In genomic region chr10:120131183-120131582, GRCh38 we compare ENCODE assay signal across 11 cellular contexts.
DNase-seq lines count a peak whose midpoint lies in the region; ATAC-seq and TF ChIP-seq lines count a peak whose summit lies in the region.
"Had no signal": no experiment of that assay in that cellular context is flagged by ENCODE, and none has a peak within 500 bp of the region (broad histone marks: within the 10 kb centered on the region; RNA-seq: fewer than 3 reads in every experiment).

No MANE protein-coding gene starts in this region.

- ATAC-seq in left lobe of liver: peak; percentile 44
- no peak for ATAC-seq in GM19023 (IDR thresholded peaks at IDR 0.05; ENCODE audit: unreplicated experiment)

- H3K36me3 ChIP-seq in GM23248 (ENCODE audit: low read depth) (no peaks in the 10 kb centered on the region), sigmoid colon (no peaks in the 10 kb centered on the region)

- H3K4me3 ChIP-seq in GM23248 (no peak overlapping the region), astrocyte of the spinal cord (ENCODE audit: low read depth, low read length) (no peak overlapping the region), sigmoid colon (no peak overlapping the region)
- H3K4me3 ChIP-seq: PC-9 had no signal

- H3K9ac ChIP-seq in GM23248: no peak overlapping the region

- H3F3A ChIP-seq in GM23248 (ENCODE audit: insufficient read depth): no peaks in the 10 kb centered on the region

- H3K9me2 ChIP-seq in GM23248 (ENCODE audit: insufficient read depth): no peaks in the 10 kb centered on the region

- H3K4me2 ChIP-seq in GM23248 (ENCODE audit: unreplicated experiment): no peak overlapping the region
- H3K4me2 ChIP-seq: PC-9 had no signal

- no peaks in the 10 kb centered on the region for H3K79me2 ChIP-seq in GM23248 (ENCODE audit: insufficient read depth)

- no peak for TF ChIP-seq POLR2A in sigmoid colon (IDR thresholded peaks at IDR 0.05)

- no peaks in the 10 kb centered on the region for H4K20me1 ChIP-seq in GM23248 (ENCODE audit: insufficient read depth)

- no peaks in the 10 kb centered on the region for H3K27me3 ChIP-seq in GM23248 (replicated peaks; ENCODE audit: insufficient read depth)
- peaks cover 0 to 4% (median 0%) of the 10 kb centered on the region in 3 donors for H3K27me3 ChIP-seq in sigmoid colon

- H2AFZ ChIP-seq in GM23248: no peak overlapping the region
- H2AFZ ChIP-seq: PC-9 had no signal

- DNase-seq in GM23248 (peak; percentile 22), M059J (ENCODE audit: low read depth) (peak; percentile 28), astrocyte of the spinal cord (ENCODE audit: low read depth, low spot score) (peak; percentile 32), left lobe of liver (ENCODE audit: low spot score) (no peak), sigmoid colon (no peak), GOT3 (lab: John Stamatoyannopoulos, UW) (no peak), NCI-H2029 (lab: John Stamatoyannopoulos, UW) (no peak)
- DNase-seq: aorta, HFFc6, PC-9 had no signal

- TF ChIP-seq EP300 in sigmoid colon (IDR thresholded peaks at IDR 0.05): no peak

- no peaks in the 10 kb centered on the region for H3K4me1 ChIP-seq in GM23248 (ENCODE audit: insufficient read depth)
- no peaks in the 10 kb centered on the region for H3K4me1 ChIP-seq in sigmoid colon

- 0 to 4% methylated on average over 3 of the region's 3 CpGs for WGBS in GM23248 (ENCODE audit: low coverage in 1 of 2, low lambda C conversion rate in 2 of 2, missing lambda C conversion rate in 2 of 2), 2 experiments
- 45 to 71% methylated on average over 3 of the region's 3 CpGs for WGBS in sigmoid colon, 2 donors

- TF ChIP-seq CTCF in astrocyte of the spinal cord (IDR thresholded peaks at IDR 0.05; ENCODE audit: low read depth, low read length) (no peak), sigmoid colon (IDR thresholded peaks at IDR 0.05) (no peak)

- intact Hi-C loops in sigmoid colon (cut with DNase I): no loop called here

- H3K9me3 ChIP-seq in GM23248 (ENCODE audit: low read depth) (no peaks in the 10 kb centered on the region), sigmoid colon (no peaks in the 10 kb centered on the region)

- in situ Hi-C loops in GM23248 (cut with MboI) (no loop called here), astrocyte of the spinal cord (cut with HindIII; ENCODE audit: low sequenced_read_pairs) (no loop called here)

- no peak overlapping the region for H3K27ac ChIP-seq in GM23248
- no peak overlapping the region for H3K27ac ChIP-seq in sigmoid colon
- H3K27ac ChIP-seq: PC-9 had no signal

Comparison
In these comparisons a context has a peak if more than half of its experiments do, and no peak if none do; other contexts are left out.
1. DNase-seq: peak in GM23248 (single experiment), M059J (single experiment) and astrocyte of the spinal cord (single experiment); none in left lobe of liver (single experiment), sigmoid colon (single experiment), GOT3 (single experiment) and NCI-H2029 (single experiment).